17 cellular contexts compared by ENCODE assay signal in genomic region chr4:155037031-155037430, GRCh38.
DNase-seq lines count a peak whose midpoint lies in the region; ATAC-seq and TF ChIP-seq lines count a peak whose summit lies in the region.
"Had no signal": no experiment of that assay in that cellular context is flagged by ENCODE, and none has a peak within 500 bp of the region (broad histone marks: within the 10 kb centered on the region; RNA-seq: fewer than 3 reads in every experiment).

No MANE protein-coding gene starts in this region.

- no peak overlapping the region for H3K9ac ChIP-seq in mammary epithelial cell (ENCODE audit: insufficient read depth, low read length)
- H3K9ac ChIP-seq: BLaER1 had no signal

- dilution Hi-C loops in mammary epithelial cell (cut with HindIII; ENCODE audit: low sequenced_read_pairs): no loop called here

- no peaks in the 10 kb centered on the region for H3K4me1 Mint-ChIP-seq in stimulated activated naive CD8-positive, alpha-beta T cell treated with anti-CD3 and anti-CD28 coated beads, Interleukin-15, amount 100 ng/mL, for 72 hours

- no peak for TF ChIP-seq CTCF in C4-2B (conservative IDR thresholded peaks at IDR 0.05)
- no peak for TF ChIP-seq CTCF in VCaP (conservative IDR thresholded peaks at IDR 0.05)
- TF ChIP-seq CTCF in mammary epithelial cell (conservative IDR thresholded peaks at IDR 0.05 in 1 of 2, IDR thresholded peaks at IDR 0.05 in 1 of 2; ENCODE audit: extremely low read depth in 1 of 2, insufficient read depth in 1 of 2, low read depth in 1 of 2, low read length in 2 of 2): no peak

- no peaks in the 10 kb centered on the region for H4K20me1 ChIP-seq in mammary epithelial cell (ENCODE audit: insufficient read depth, low read length)
- H4K20me1 ChIP-seq: BLaER1 had no signal

- 80% methylated on average over 1 of the region's 1 CpG for WGBS in mammary epithelial cell (ENCODE audit: low coverage, missing lambda C conversion rate)

- H3K4me3 Mint-ChIP-seq in stimulated activated naive CD8-positive, alpha-beta T cell treated with anti-CD3 and anti-CD28 coated beads, Interleukin-15, amount 100 ng/mL, for 72 hours: no peak overlapping the region
- H3K4me3 Mint-ChIP-seq: CD4-positive, alpha-beta T cell; CD8-positive, alpha-beta T cell had no signal

- no peaks in the 10 kb centered on the region for H3K4me1 ChIP-seq in mammary epithelial cell (ENCODE audit: insufficient read depth, low read length)
- H3K4me1 ChIP-seq: BE2C, BLaER1, Caco-2 had no signal

- H3K27me3 ChIP-seq in mammary epithelial cell (ENCODE audit: insufficient read depth, low read length): no peaks in the 10 kb centered on the region
- H3K27me3 ChIP-seq: BE2C, BLaER1 had no signal

- H3K4me3 ChIP-seq in mammary epithelial cell (replicated peaks in 1 of 3; ENCODE audit: insufficient read depth in 1 of 3, low read depth in 2 of 3, low read length in 3 of 3): no peak overlapping the region
- H3K4me3 ChIP-seq: BLaER1 had no signal

- no peaks in the 10 kb centered on the region for H3K79me2 ChIP-seq in mammary epithelial cell (ENCODE audit: insufficient read depth, low read length)

- H3K4me2 ChIP-seq in mammary epithelial cell (ENCODE audit: insufficient read depth, low read depth, low read length): no peak overlapping the region
- H3K4me2 ChIP-seq: BLaER1 had no signal

- H2AFZ ChIP-seq in mammary epithelial cell (ENCODE audit: low read depth, low read length): no peak overlapping the region

- no peaks in the 10 kb centered on the region for H3K36me3 ChIP-seq in mammary epithelial cell (ENCODE audit: insufficient read depth, low read length)
- H3K36me3 ChIP-seq: BE2C, BLaER1 had no signal

- CTCF ChIA-PET in mammary epithelial cell (lab: Charles Lee; ENCODE audit: low non-redundant PET): no interaction called here

- peak; percentile 59 for ATAC-seq in left lobe of liver
- no peak for ATAC-seq in stimulated activated naive CD8-positive, alpha-beta T cell treated with anti-CD3 and anti-CD28 coated beads, Interleukin-15, amount 100 ng/mL, for 72 hours
- ATAC-seq: CD8-positive, alpha-beta T cell had no signal

- DNase-seq in left lobe of liver (ENCODE audit: low spot score) (no peak), mammary epithelial cell (no peak), NCI-H774 (lab: John Stamatoyannopoulos, UW) (no peak)
- DNase-seq in stimulated activated naive CD8-positive, alpha-beta T cell treated with anti-CD3 and anti-CD28 coated beads, Interleukin-15, amount 100 ng/mL, for 72 hours: no peak
- DNase-seq: 8988T; ACHN; BE2C; C1 segment of cervical spinal cord; Caco-2; Calu3; CD4-positive, alpha-beta T cell; CD8-positive, alpha-beta T cell; DMS79 treated with DMSO at 0.1 percent for 48 hours; GF-D8 had no signal

- no TSS peak for BruUV-seq in mammary epithelial cell (replicated peaks; lab: Mats Ljungman, UMichigan)

- H3K27me3 Mint-ChIP-seq in stimulated activated naive CD8-positive, alpha-beta T cell treated with anti-CD3 and anti-CD28 coated beads, Interleukin-15, amount 100 ng/mL, for 72 hours: no peaks in the 10 kb centered on the region
- H3K27me3 Mint-ChIP-seq: CD4-positive, alpha-beta T cell had no signal

- intact Hi-C loops in mammary epithelial cell (cut with micrococcal nuclease): no loop called here

- H3K9me3 Mint-ChIP-seq in stimulated activated naive CD8-positive, alpha-beta T cell treated with anti-CD3 and anti-CD28 coated beads, Interleukin-15, amount 100 ng/mL, for 72 hours: no peaks in the 10 kb centered on the region
- H3K9me3 Mint-ChIP-seq: CD4-positive, alpha-beta T cell; CD8-positive, alpha-beta T cell had no signal

- H3K9me3 ChIP-seq in mammary epithelial cell (replicated peaks; ENCODE audit: insufficient read depth, low read length): no peaks in the 10 kb centered on the region
- H3K9me3 ChIP-seq: BE2C, BLaER1, Caco-2 had no signal

- H3K27ac ChIP-seq in C4-2B (peak overlapping the region; percentile 26; the same call in 1 of the 2 replicates), VCaP (peak overlapping the region; percentile 75), mammary epithelial cell (ENCODE audit: insufficient read depth, low read depth, low read length) (no peak overlapping the region)
- H3K27ac ChIP-seq: BLaER1 had no signal

- no peak overlapping the region for H3K27ac Mint-ChIP-seq in stimulated activated naive CD8-positive, alpha-beta T cell treated with anti-CD3 and anti-CD28 coated beads, Interleukin-15, amount 100 ng/mL, for 72 hours
- H3K27ac Mint-ChIP-seq: CD4-positive, alpha-beta T cell; CD8-positive, alpha-beta T cell had no signal

- in situ Hi-C loops in mammary epithelial cell (cut with MboI; ENCODE audit: low sequenced_read_pairs in 2 of 2): no loop called here
